Comparison of ENCODE assay signal across 1 cellular context in the genomic region with DNA sequence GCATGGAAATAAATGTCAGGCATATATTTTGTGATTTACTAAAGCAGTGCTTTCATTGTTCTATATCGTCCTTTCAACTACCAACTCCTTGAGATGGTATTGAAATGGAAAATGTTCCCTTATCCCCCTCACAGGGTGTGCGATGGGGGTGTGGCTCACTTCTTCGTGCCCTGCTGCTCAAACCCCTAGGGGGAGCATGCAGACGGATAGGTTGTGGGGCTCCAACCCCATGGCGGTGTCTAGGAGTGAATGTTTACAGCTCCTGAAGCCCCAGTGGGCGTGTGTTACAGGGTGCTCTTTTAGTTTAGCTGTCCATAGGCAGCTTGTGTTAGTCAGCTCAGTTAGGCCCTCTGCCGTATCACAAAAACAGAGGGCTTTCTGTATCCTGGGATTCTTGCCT.
TF ChIP-seq lines count a peak whose summit lies in the region.

No MANE protein-coding gene starts in this region.

TF ChIP-seq in H1, 55 proteins besides CTCF, POLR2A, EP300 and RAD21:
- TF ChIP-seq CBX5 (IDR thresholded peaks at IDR 0.05; ENCODE audit: low read depth, low read length) (no peak), KDM4A (IDR thresholded peaks at IDR 0.05; ENCODE audit: low read depth, low read length, severe bottlenecking) (no peak), JUND (IDR thresholded peaks at IDR 0.05; ENCODE audit: low read length) (no peak), HDAC2 (IDR thresholded peaks at IDR 0.05; ENCODE audit: borderline replicate concordance in 1 of 2, low read depth in 2 of 2, low read length in 2 of 2) (no peak), EZH2 (IDR thresholded peaks at IDR 0.05; ENCODE audit: low read depth, low read length, severe bottlenecking) (no peak), BRCA1 (IDR thresholded peaks at IDR 0.05; ENCODE audit: low read depth, low read length) (no peak), CHD2 (IDR thresholded peaks at IDR 0.05; ENCODE audit: low read length) (no peak), NRF1 (IDR thresholded peaks at IDR 0.05; ENCODE audit: low read depth, low read length) (no peak), FOSL1 (IDR thresholded peaks at IDR 0.05; ENCODE audit: insufficient read depth, low read depth, low read length) (no peak)
- TF ChIP-seq, protein P1, sequence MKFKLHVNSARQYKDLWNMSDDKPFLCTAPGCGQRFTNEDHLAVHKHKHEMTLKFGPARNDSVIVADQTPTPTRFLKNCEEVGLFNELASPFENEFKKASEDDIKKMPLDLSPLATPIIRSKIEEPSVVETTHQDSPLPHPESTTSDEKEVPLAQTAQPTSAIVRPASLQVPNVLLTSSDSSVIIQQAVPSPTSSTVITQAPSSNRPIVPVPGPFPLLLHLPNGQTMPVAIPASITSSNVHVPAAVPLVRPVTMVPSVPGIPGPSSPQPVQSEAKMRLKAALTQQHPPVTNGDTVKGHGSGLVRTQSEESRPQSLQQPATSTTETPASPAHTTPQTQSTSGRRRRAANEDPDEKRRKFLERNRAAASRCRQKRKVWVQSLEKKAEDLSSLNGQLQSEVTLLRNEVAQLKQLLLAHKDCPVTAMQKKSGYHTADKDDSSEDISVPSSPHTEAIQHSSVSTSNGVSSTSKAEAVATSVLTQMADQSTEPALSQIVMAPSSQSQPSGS (IDR thresholded peaks at IDR 0.05; ENCODE audit: low read length): no peak
